Comparison of ENCODE assay signal across 18 cellular contexts in genomic region chr11:28963189-28963588, GRCh38.
A peak's percentile ranks its signal among the peaks of the same experiment; 100 is the strongest.
DNase-seq lines count a peak whose midpoint lies in the region; ATAC-seq and TF ChIP-seq lines count a peak whose summit lies in the region.
"Had no signal": no experiment of that assay in that cellular context is flagged by ENCODE, and none has a peak within 500 bp of the region (broad histone marks: within the 10 kb centered on the region; RNA-seq: fewer than 3 reads in every experiment).

No MANE protein-coding gene starts in this region.

- H3K36me3 ChIP-seq in IMR-90 (ENCODE audit: control insufficient read depth, insufficient read depth, low read length) (no peaks in the 10 kb centered on the region), osteoblast (ENCODE audit: insufficient read depth, low read length) (no peaks in the 10 kb centered on the region)
- H3K36me3 ChIP-seq: upper lobe of right lung had no signal

- peaks cover 6% of the 10 kb centered on the region for H3K9me1 ChIP-seq in IMR-90 (ENCODE audit: insufficient read depth, low read length)

- H3K56ac ChIP-seq in IMR-90 (ENCODE audit: extremely low read depth, insufficient read depth, low read length), result peak overlapping the region; percentile 61

- peak overlapping the region; percentile 77; the same call in 1 of the 2 replicates for H3K9ac ChIP-seq in IMR-90 (ENCODE audit: low read depth, low read length)

- peak overlapping the region; percentile 99; the same call in 1 of the 2 replicates for H4K91ac ChIP-seq in IMR-90 (ENCODE audit: insufficient read depth, low read depth, low read length)

- peak overlapping the region; percentile 85; the same call in 1 of the 2 replicates for H3K14ac ChIP-seq in IMR-90 (replicated peaks; ENCODE audit: low read depth, low read length)

- peaks cover 3% of the 10 kb centered on the region in 2 experiments; a peak in 2 of 4 replicates for H3K79me1 ChIP-seq in IMR-90 (ENCODE audit: low read depth in 1 of 2, low read length in 2 of 2)

- peak overlapping the region; percentile 100 for H4K5ac ChIP-seq in IMR-90 (ENCODE audit: low read depth, low read length)

- H2BK5ac ChIP-seq in IMR-90 (ENCODE audit: low read depth, low read length, poor library complexity, severe bottlenecking), result peak overlapping the region; percentile 96

- H4K8ac ChIP-seq in IMR-90 (ENCODE audit: low read depth in 2 of 2, low read length in 2 of 2), result peak overlapping the region; percentile 88 to 90; a peak in 3 of 4 replicates

- dilution Hi-C loops in IMR-90 (cut with HindIII; ENCODE audit: low sequenced_read_pairs, unreplicated experiment), result no loop called here

- H2BK120ac ChIP-seq in IMR-90 (ENCODE audit: low read depth, low read length), result peak overlapping the region; percentile 99

- BruUV-seq in IMR-90 (replicated peaks; lab: Mats Ljungman, UMichigan), result no TSS peak

- H4K20me1 ChIP-seq in IMR-90 (ENCODE audit: insufficient read depth, low read length) (no peaks in the 10 kb centered on the region), osteoblast (ENCODE audit: insufficient read depth, low read length) (no peaks in the 10 kb centered on the region)

- peak overlapping the region; percentile 94 for H3K4ac ChIP-seq in IMR-90 (ENCODE audit: low read depth, low read length)

- no peak for TF ChIP-seq RAD21 in IMR-90 (IDR thresholded peaks at IDR 0.05; ENCODE audit: low read length)

- H3K23ac ChIP-seq in IMR-90 (ENCODE audit: low read depth, low read length), result peak overlapping the region; percentile 97; the same call in 1 of the 2 replicates

- peak overlapping the region; percentile 100; the same call in 1 of the 2 replicates for H3K18ac ChIP-seq in IMR-90 (ENCODE audit: low read depth, low read length)

- DNase-seq in AG09319 (ENCODE audit: extremely low read depth, low read depth) (peak; percentile 20), IMR-90 (peak; percentile 83), dedifferentiated amniotic fluid mesenchymal stem cell (ENCODE audit: extremely low spot score) (peak; percentile 66), osteoblast (ENCODE audit: insufficient read length, low spot score, missing footprints) (peak; percentile 65), putamen (ENCODE audit: low spot score) (no peak), SW480 (ENCODE audit: low spot score) (no peak)
- no peak for DNase-seq in activated CD8-positive, alpha-beta memory T cell treated with anti-CD3 and anti-CD28 coated beads for 24 hours
- DNase-seq: activated CD4-positive, alpha-beta T cell treated with anti-CD3 and anti-CD28 coated beads for 36 hours; activated effector memory CD4-positive, alpha-beta T cell treated with anti-CD3 and anti-CD28 coated beads, Interleukin-2, amount 50 U/mL, for 16 hours; anterior cingulate cortex; endodermal cell; left ventricle myocardium superior; NCI-H2171; NCI-H748 treated with DMSO at 0.1 percent for 48 hours; stimulated activated naive CD8-positive, alpha-beta T cell treated with anti-CD3 and anti-CD28 coated beads, Interleukin-15, Interleukin-2, amounts not matched to agents 100 U/mL and 50 U/mL, for 24 hours; upper lobe of right lung had no signal

- H2AK9ac ChIP-seq in IMR-90 (replicated peaks; ENCODE audit: low read depth, low read length, poor library complexity), result no peak overlapping the region

- H3K27ac ChIP-seq in IMR-90 (ENCODE audit: insufficient read depth, low read length) (peak overlapping the region; percentile 87; the same call in 1 of the 2 replicates), osteoblast (ENCODE audit: low read depth, low read length) (peak overlapping the region; percentile 23)
- H3K27ac ChIP-seq: upper lobe of right lung had no signal

- H3K9me3 ChIP-seq in IMR-90 (ENCODE audit: control insufficient read depth, insufficient read depth, low read length), result peaks cover 5% of the 10 kb centered on the region; the same call in 1 of the 2 replicates
- H3K9me3 ChIP-seq in osteoblast (ENCODE audit: low read depth, low read length), result no peaks in the 10 kb centered on the region
- H3K9me3 ChIP-seq: upper lobe of right lung had no signal

- H2AK5ac ChIP-seq in IMR-90 (ENCODE audit: low read depth, low read length), result no peak overlapping the region; the same call in 1 of the 2 replicates

- peak overlapping the region; percentile 51; the same call in 1 of the 2 replicates for H3K4me2 ChIP-seq in IMR-90 (ENCODE audit: low read depth, low read length)
- peak overlapping the region; percentile 38 for H3K4me2 ChIP-seq in osteoblast (ENCODE audit: insufficient read depth, low read length)

- H2BK20ac ChIP-seq in IMR-90 (ENCODE audit: low read depth, low read length), result peak overlapping the region; percentile 99

- H2AFZ ChIP-seq in IMR-90 (replicated peaks; ENCODE audit: low read length, poor library complexity) (no peak overlapping the region), osteoblast (ENCODE audit: low read length) (no peak overlapping the region)

- WGBS in IMR-90 (ENCODE audit: extremely low coverage in 2 of 2, insufficient read length in 1 of 2), 2 experiments, result no CpG with 5 or more reads among the region's 1 CpG

- CTCF ChIA-PET in IMR-90 (lab: Yijun Ruan, JAX), result interaction anchor here (1.2 kb wide), 1 partner anchor 9 kb away, joined by 3 read pairs; no protein-coding TSS in a partner anchor

- peak overlapping the region; percentile 94; the same call in 1 of the 3 replicates for H2BK15ac ChIP-seq in IMR-90 (ENCODE audit: low read depth, low read length)

- TF ChIP-seq POLR2A in IMR-90 (IDR thresholded peaks at IDR 0.05; ENCODE audit: low read depth, low read length), result no peak

- in situ Hi-C loops in IMR-90 (cut with MboI; ENCODE audit: low sequenced_read_pairs), result no loop called here

- H3K27me3 ChIP-seq in IMR-90 (ENCODE audit: control insufficient read depth, insufficient read depth, low read length), result no peaks in the 10 kb centered on the region
- H3K27me3 ChIP-seq in osteoblast (ENCODE audit: insufficient read depth, low read length), result no peaks in the 10 kb centered on the region
- H3K27me3 ChIP-seq: upper lobe of right lung had no signal

- no peaks in the 10 kb centered on the region for H3K79me2 ChIP-seq in osteoblast (ENCODE audit: insufficient read depth, low read length)

- H3K4me3 ChIP-seq in IMR-90 (ENCODE audit: insufficient read depth, low read depth, low read length) (no peak overlapping the region), osteoblast (ENCODE audit: insufficient read depth, low read length) (no peak overlapping the region)
- H3K4me3 ChIP-seq: upper lobe of right lung had no signal

- POLR2A ChIA-PET in IMR-90 (lab: Charles Lee; ENCODE audit: unreplicated experiment), result interaction anchor here (0.6 to 1.5 kb wide), 2 partner anchors 17 to 128 kb away, joined by 4 to 7 read pairs; no protein-coding TSS in a partner anchor

- H3K4me1 ChIP-seq in IMR-90 (ENCODE audit: control insufficient read depth, insufficient read depth, low read length) (peaks cover 13% of the 10 kb centered on the region), osteoblast (ENCODE audit: insufficient read depth, low read length) (peaks cover 13% of the 10 kb centered on the region)
- H3K4me1 ChIP-seq: upper lobe of right lung had no signal

- peak; percentile 36 for ATAC-seq in IMR-90 (ENCODE audit: low read depth)
- no peak for ATAC-seq in GM19035 (IDR thresholded peaks at IDR 0.05; ENCODE audit: unreplicated experiment)
- ATAC-seq: activated CD4-positive, alpha-beta T cell treated with anti-CD3 and anti-CD28 coated beads for 36 hours; left ventricle myocardium superior; Panc1; stimulated activated naive CD8-positive, alpha-beta T cell treated with anti-CD3 and anti-CD28 coated beads, Interleukin-15, Interleukin-2, amounts not matched to agents 100 U/mL and 50 U/mL, for 24 hours; upper lobe of right lung had no signal

- intact Hi-C loops in IMR-90 (cut with micrococcal nuclease), result loop anchor here (1.0 to 5.0 kb wide), 4 partner anchors 126 to 209 kb away; no protein-coding TSS in a partner anchor

- TF ChIP-seq CTCF in AG09319 (IDR thresholded peaks at IDR 0.05; ENCODE audit: low read depth, low read length), result no peak
- no peak for TF ChIP-seq CTCF in IMR-90 (conservative IDR thresholded peaks at IDR 0.05; ENCODE audit: low read depth, low read length)
- TF ChIP-seq CTCF in osteoblast (IDR thresholded peaks at IDR 0.05; ENCODE audit: extremely low read depth, low read depth, low read length), result no peak

TF ChIP-seq in IMR-90, 13 proteins besides CTCF, POLR2A, EP300 and RAD21:
- TF ChIP-seq CHD1 (IDR thresholded peaks at IDR 0.05; ENCODE audit: low read depth, low read length), result no peak
- no peak for TF ChIP-seq ELK1 (IDR thresholded peaks at IDR 0.05; ENCODE audit: borderline replicate concordance, low read depth, low read length)
- 0 out of 2 replicates have a peak, but pooled peaks have one; percentile 22 for TF ChIP-seq FOS (IDR thresholded peaks at IDR 0.05; ENCODE audit: low read depth, low read length)
- TF ChIP-seq RCOR1 (IDR thresholded peaks at IDR 0.05; ENCODE audit: insufficient replicate concordance, low read length), result no peak
- TF ChIP-seq SMC3 (IDR thresholded peaks at IDR 0.05; ENCODE audit: low read depth, low read length), result no peak
- TF ChIP-seq MAZ (IDR thresholded peaks at IDR 0.05; ENCODE audit: borderline replicate concordance, low read depth, low read length), result no peak
- TF ChIP-seq USF2 (IDR thresholded peaks at IDR 0.05; ENCODE audit: low read depth, low read length), result no peak
- TF ChIP-seq RFX5 (IDR thresholded peaks at IDR 0.05; ENCODE audit: low read depth, low read length), result no peak
- TF ChIP-seq MXI1 (IDR thresholded peaks at IDR 0.05; ENCODE audit: borderline replicate concordance, low read depth, low read length), result no peak
- peak; percentile 97 for TF ChIP-seq CEBPB (IDR thresholded peaks at IDR 0.05; ENCODE audit: low read depth, low read length)
- no peak for TF ChIP-seq BHLHE40 (IDR thresholded peaks at IDR 0.05; ENCODE audit: low read depth, low read length)
- no peak for TF ChIP-seq MAFK (IDR thresholded peaks at IDR 0.05; ENCODE audit: low read depth, low read length)

Comparison
In these comparisons a context has a peak if more than half of its experiments do, and no peak if none do; other contexts are left out.
1. DNase-seq: peak in AG09319 (single experiment), IMR-90 (single experiment), dedifferentiated amniotic fluid mesenchymal stem cell (single experiment) and osteoblast (single experiment); none in putamen (single experiment), activated CD8-positive, alpha-beta memory T cell treated with anti-CD3 and anti-CD28 coated beads for 24 hours (single experiment) and SW480 (single experiment).